In the genomic region with DNA sequence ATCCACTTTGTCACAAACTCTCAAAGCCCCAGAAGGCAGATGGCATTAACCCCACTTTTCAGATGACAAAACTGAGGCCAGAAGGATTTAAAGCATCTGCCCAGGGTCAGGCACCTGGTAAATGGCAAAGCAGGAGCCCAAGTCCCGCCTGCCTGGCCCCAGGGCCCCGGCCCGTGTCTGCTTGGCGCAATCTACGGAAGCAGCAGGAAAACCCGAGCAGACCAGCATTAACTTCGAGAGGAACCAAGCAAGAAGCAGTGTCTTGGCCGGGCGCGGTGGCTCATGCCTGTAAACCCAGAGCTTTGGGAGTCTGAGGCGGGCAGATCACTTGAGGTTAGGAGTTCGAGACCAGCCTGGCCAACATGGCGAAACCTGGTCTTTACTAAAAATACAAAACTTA, we compare ENCODE assay signal across 27 cellular contexts. TPM values are rescaled to one million over a fixed set of nuclear protein-coding genes. Genes with fewer than 3 reads are reported as not detected.
"Had no signal": no experiment of that assay in that cellular context is flagged by ENCODE, and none has a peak within 500 bp of the region (broad histone marks: within the 10 kb centered on the region; RNA-seq: fewer than 3 reads in every experiment).

No MANE protein-coding gene starts in this region.

- H3K27ac Mint-ChIP-seq: activated CD8-positive, alpha-beta T cell treated with anti-CD3 and anti-CD28 coated beads, Interleukin-2, amount 10 ng/mL, durations not matched to agents 7 days and 5 days; activated naive CD8-positive, alpha-beta T cell treated with anti-CD3 and anti-CD28 coated beads, Interleukin-2, amount 50 U/mL, for 24 hours; activated T-helper 1 cell treated with anti-CD3 and anti-CD28 coated beads, Interleukin-12 subunit alpha, Interleukin-12 subunit beta, Interleukin-2, Interleukin-4 antibody, amounts not matched to agents 30 ng/mL and 10 ng/mL and 1 ng/mL, durations not matched to agents 14 hours and 24 hours and 36 hours; naive B cell had no signal

- H3K4me1 Mint-ChIP-seq: activated naive CD8-positive, alpha-beta T cell treated with anti-CD3 and anti-CD28 coated beads, Interleukin-2, amount 50 U/mL, for 24 hours had no signal

- H3K27ac ChIP-seq: lower lobe of right lung, thoracic aorta, upper lobe of right lung had no signal

- ATAC-seq: activated CD8-positive, alpha-beta T cell treated with anti-CD3 and anti-CD28 coated beads, Interleukin-2, amount 10 ng/mL, durations not matched to agents 7 days and 5 days; activated naive CD8-positive, alpha-beta T cell treated with anti-CD3 and anti-CD28 coated beads, Interleukin-2, amount 50 U/mL, for 24 hours; lower lobe of right lung; SK-N-SH treated with all-trans-retinoic acid at 6 μM for 48 hours; stimulated activated naive CD8-positive, alpha-beta T cell treated with anti-CD3 and anti-CD28 coated beads, Interleukin-15, amount 100 ng/mL, for 72 hours; upper lobe of right lung had no signal

- FAIRE-seq: endometrium, TTC549 had no signal

- H3K27me3 ChIP-seq: right atrium auricular region, upper lobe of right lung had no signal

- H3K4me3 Mint-ChIP-seq: activated CD8-positive, alpha-beta T cell treated with anti-CD3 and anti-CD28 coated beads, Interleukin-2, amount 10 ng/mL, durations not matched to agents 7 days and 5 days; activated naive CD8-positive, alpha-beta T cell treated with anti-CD3 and anti-CD28 coated beads, Interleukin-2, amount 50 U/mL, for 24 hours; activated T-helper 1 cell treated with anti-CD3 and anti-CD28 coated beads, Interleukin-12 subunit alpha, Interleukin-12 subunit beta, Interleukin-2, Interleukin-4 antibody, amounts not matched to agents 30 ng/mL and 10 ng/mL and 1 ng/mL, durations not matched to agents 14 hours and 24 hours and 36 hours; naive B cell; neural crest cell; stimulated activated naive CD8-positive, alpha-beta T cell treated with anti-CD3 and anti-CD28 coated beads, Interleukin-15, amount 100 ng/mL, for 72 hours had no signal

- H3K4me3 ChIP-seq: lower lobe of right lung, right atrium auricular region, skin epidermis, thoracic aorta, upper lobe of right lung had no signal

- H3K27me3 Mint-ChIP-seq: progenitor cell of endocrine pancreas had no signal

- DNase-seq: activated CD4-positive, alpha-beta T cell treated with anti-CD3 and anti-CD28 coated beads, Interleukin-2, amount 50 U/mL, for 1 hour; activated CD4-positive, CD25-positive, alpha-beta regulatory T cell treated with anti-CD3 and anti-CD28 coated beads, Interleukin-2, amount 50 U/mL, for 72 hours; activated CD8-positive, alpha-beta T cell treated with anti-CD3 and anti-CD28 coated beads, Interleukin-2, amount 10 ng/mL, durations not matched to agents 7 days and 5 days; activated gamma-delta T cell; activated naive CD4-positive, alpha-beta T cell treated with anti-CD3 and anti-CD28 coated beads, Interleukin-2, amount 50 U/mL, for 16 hours; activated naive CD8-positive, alpha-beta T cell treated with anti-CD3 and anti-CD28 coated beads, Interleukin-2, amount 50 U/mL, for 24 hours; aorta; cortex of kidney; effector CD4-positive, alpha-beta T cell; lower lobe of right lung; naive B cell; stimulated activated CD4-positive, alpha-beta T cell treated with anti-CD3 and anti-CD28 coated beads, Interleukin-1b, Interleukin-23, amount 100 ng/mL, for 48 hours; stimulated activated naive CD8-positive, alpha-beta T cell treated with anti-CD3 and anti-CD28 coated beads, Interleukin-15, amount 100 ng/mL, for 72 hours; upper lobe of right lung; WERI-Rb-1 had no signal

- H3K36me3 ChIP-seq: lower lobe of right lung, right atrium auricular region, thoracic aorta, upper lobe of right lung had no signal

- H3K9me3 ChIP-seq: lower lobe of right lung, right atrium auricular region, thoracic aorta, upper lobe of right lung had no signal

- H3K9me3 Mint-ChIP-seq: activated naive CD8-positive, alpha-beta T cell treated with anti-CD3 and anti-CD28 coated beads, Interleukin-2, amount 50 U/mL, for 24 hours; activated T-helper 1 cell treated with anti-CD3 and anti-CD28 coated beads, Interleukin-12 subunit alpha, Interleukin-12 subunit beta, Interleukin-2, Interleukin-4 antibody, amounts not matched to agents 30 ng/mL and 10 ng/mL and 1 ng/mL, durations not matched to agents 14 hours and 24 hours and 36 hours; neural crest cell; stimulated activated naive CD8-positive, alpha-beta T cell treated with anti-CD3 and anti-CD28 coated beads, Interleukin-15, amount 100 ng/mL, for 72 hours had no signal

RNA-seq across cellular contexts. Expression of a gene that starts 21.6 kb away (rescaled TPM):
- total RNA-seq: epithelial cell of proximal tubule, glomerular endothelial cell, kidney epithelial cell had no signal
